Comparison of ENCODE assay signal across 15 cellular contexts in the genomic region with DNA sequence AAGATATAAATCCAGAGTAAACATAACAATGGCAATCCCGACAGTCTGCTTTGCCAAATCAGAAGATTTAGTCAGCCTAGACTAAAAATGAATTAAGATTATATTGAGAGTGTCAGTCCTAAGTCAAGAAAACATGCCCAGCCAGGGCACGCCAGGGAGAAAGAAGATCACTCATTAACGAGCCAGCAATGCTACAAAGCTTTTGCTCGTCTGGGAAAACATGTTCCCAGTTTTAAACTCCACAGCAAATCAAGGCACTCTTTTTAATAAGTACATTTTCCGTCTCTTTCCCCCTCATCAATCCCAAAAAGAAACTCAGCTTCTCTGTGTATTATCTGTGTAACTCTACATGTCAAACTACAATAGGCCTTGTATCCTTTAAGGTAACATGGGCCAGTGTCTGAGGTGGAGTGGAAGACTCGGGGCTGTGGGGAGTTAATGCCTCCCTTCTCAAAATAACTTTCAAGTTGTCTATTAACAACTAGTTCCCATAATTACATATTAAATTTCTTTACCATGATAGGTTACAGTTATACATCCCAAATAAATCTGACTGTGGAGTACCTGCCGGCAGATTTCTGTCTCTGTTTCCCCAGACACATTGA. TPM values are rescaled to one million over a fixed set of nuclear protein-coding genes. Genes with fewer than 3 reads are reported as not detected.
DNase-seq lines count a peak whose midpoint lies in the region; ATAC-seq and TF ChIP-seq lines count a peak whose summit lies in the region.
"Had no signal": no experiment of that assay in that cellular context is flagged by ENCODE, and none has a peak within 500 bp of the region (broad histone marks: within the 10 kb centered on the region; RNA-seq: fewer than 3 reads in every experiment).

No MANE protein-coding gene starts in this region.

- peak overlapping the region; percentile 39 to 69 (median 63) for H3K27ac ChIP-seq in gastrocnemius medialis

- intact Hi-C loops in gastrocnemius medialis (cut with DNase I; ENCODE audit: low total_unique reads) = no loop called here

- CTCF ChIA-PET in HEK293T (lab: Yijun Ruan, JAX) = interaction anchor here (0.6 kb wide), 1 partner anchor 66 kb away, joined by 4 read pairs; no protein-coding TSS in a partner anchor

- in situ Hi-C loops in astrocyte of the spinal cord (cut with HindIII; ENCODE audit: low sequenced_read_pairs) (no loop called here), gastrocnemius medialis (cut with MboI; ENCODE audit: low sequenced_read_pairs in 4 of 4) (no loop called here)

- H3K27ac Mint-ChIP-seq in glutamatergic neuron (ENCODE audit: unreplicated experiment) = no peak overlapping the region
- H3K27ac Mint-ChIP-seq: activated T-cell treated with anti-CD3 and anti-CD28 coated beads, Interleukin-2, amount 50 U/mL, for 24 hours; CD4-positive, CD25-positive, alpha-beta regulatory T cell had no signal

- ATAC-seq in GM19463 (IDR thresholded peaks at IDR 0.05; ENCODE audit: unreplicated experiment) = peak; percentile 11
- ATAC-seq in gastrocnemius medialis = peak; percentile 20 to 45
- ATAC-seq in HG03135 (IDR thresholded peaks at IDR 0.05; ENCODE audit: unreplicated experiment) = no peak

- peaks cover 2% of the 10 kb centered on the region for H3K9me3 Mint-ChIP-seq in glutamatergic neuron (ENCODE audit: unreplicated experiment)
- H3K9me3 Mint-ChIP-seq: activated T-cell treated with anti-CD3 and anti-CD28 coated beads, Interleukin-2, amount 50 U/mL, for 24 hours had no signal

- H3K4me3 ChIP-seq in astrocyte of the spinal cord (ENCODE audit: low read depth, low read length) (no peak overlapping the region), gastrocnemius medialis (peak overlapping the region; percentile 11 to 24 (median 20))
- H3K4me3 ChIP-seq: SJSA1 had no signal

- POLR2A ChIA-PET in HEK293T (lab: Yijun Ruan, JAX) = no interaction called here

- H3K9me3 ChIP-seq in gastrocnemius medialis = no peaks in the 10 kb centered on the region
- H3K9me3 ChIP-seq: SJSA1 had no signal

- H3K36me3 ChIP-seq in gastrocnemius medialis = no peaks in the 10 kb centered on the region
- H3K36me3 ChIP-seq: SJSA1 had no signal

- TF ChIP-seq CTCF in astrocyte of the spinal cord (IDR thresholded peaks at IDR 0.05; ENCODE audit: low read depth, low read length) = no peak
- no peak for TF ChIP-seq CTCF in gastrocnemius medialis (IDR thresholded peaks at IDR 0.05 in 4 of 5, conservative IDR thresholded peaks at IDR 0.05 in 1 of 5)
- no peak for TF ChIP-seq CTCF in glutamatergic neuron (IDR thresholded peaks at IDR 0.05; ENCODE audit: partially characterized antibody, unreplicated experiment)

- DNase-seq in astrocyte of the spinal cord (ENCODE audit: low read depth, low spot score) (peak; percentile 11), left kidney (ENCODE audit: low read depth, low spot score) (peak; percentile 28), gastrocnemius medialis (no peak), GF-D8 (lab: John Stamatoyannopoulos, UW) (no peak), glutamatergic neuron (no peak), HEK293T (ENCODE audit: extremely low spot score) (no peak)
- DNase-seq: activated T-cell treated with anti-CD3 and anti-CD28 coated beads, Interleukin-2, amount 50 U/mL, for 24 hours; CD4-positive, CD25-positive, alpha-beta regulatory T cell; erythroblast; NCI-H1436 treated with DMSO at 0.1 percent for 48 hours; NCI-H69; stimulated activated naive CD4-positive, alpha-beta T cell treated with Interleukin-2 at 50 U/mL for 16 hours had no signal

- peaks cover 90 to 97% of the 10 kb centered on the region in 2 donors for H3K4me1 ChIP-seq in gastrocnemius medialis

- H3K36me3 Mint-ChIP-seq in glutamatergic neuron (ENCODE audit: unreplicated experiment) = no peaks in the 10 kb centered on the region
- H3K36me3 Mint-ChIP-seq: CD4-positive, CD25-positive, alpha-beta regulatory T cell had no signal

- no peak overlapping the region for H3K4me3 Mint-ChIP-seq in glutamatergic neuron (ENCODE audit: unreplicated experiment)
- H3K4me3 Mint-ChIP-seq: activated T-cell treated with anti-CD3 and anti-CD28 coated beads, Interleukin-2, amount 50 U/mL, for 24 hours; CD4-positive, CD25-positive, alpha-beta regulatory T cell had no signal

- peaks cover 33% of the 10 kb centered on the region for H3K4me1 Mint-ChIP-seq in glutamatergic neuron (ENCODE audit: low read depth, unreplicated experiment)
- H3K4me1 Mint-ChIP-seq: CD4-positive, CD25-positive, alpha-beta regulatory T cell had no signal

- TF ChIP-seq POLR2A in gastrocnemius medialis (IDR thresholded peaks at IDR 0.05) = no peak

- no peaks in the 10 kb centered on the region for H3K27me3 Mint-ChIP-seq in glutamatergic neuron (ENCODE audit: unreplicated experiment)

- H3K27me3 ChIP-seq in gastrocnemius medialis = no peaks in the 10 kb centered on the region
- H3K27me3 ChIP-seq: SJSA1 had no signal

TF ChIP-seq in HEK293T, 16 proteins besides CTCF, POLR2A, EP300 and RAD21:
- TF ChIP-seq SUZ12 (IDR thresholded peaks at IDR 0.05) (no peak), L3MBTL2 (conservative IDR thresholded peaks at IDR 0.05) (no peak)
TF ChIP-seq in HEK293T: peak in this region for 0.

RNA-seq across cellular contexts. Expression of a gene that starts 40.9 kb away (rescaled TPM):
- 10 to 100 TPM; 24.0 to 40.9 (median 30.6) TPM for total RNA-seq in gastrocnemius medialis
- 1.5 TPM for total RNA-seq in glutamatergic neuron (ENCODE audit: unreplicated experiment)

Comparison
In these comparisons a context has a peak if more than half of its experiments do, and no peak if none do; other contexts are left out.
1. DNase-seq: peak in astrocyte of the spinal cord (single experiment) and left kidney (single experiment); none in gastrocnemius medialis (0 of 2), GF-D8 (single experiment), glutamatergic neuron (single experiment) and HEK293T (single experiment).
2. RNA of a gene that starts 40.9 kb away (total RNA-seq): 24.0 to 40.9 TPM in gastrocnemius medialis; 1.5 TPM in glutamatergic neuron (single experiment); every median in the first group is over 10 times any median in the second.